11 cellular contexts compared by ENCODE assay signal in the genomic region with DNA sequence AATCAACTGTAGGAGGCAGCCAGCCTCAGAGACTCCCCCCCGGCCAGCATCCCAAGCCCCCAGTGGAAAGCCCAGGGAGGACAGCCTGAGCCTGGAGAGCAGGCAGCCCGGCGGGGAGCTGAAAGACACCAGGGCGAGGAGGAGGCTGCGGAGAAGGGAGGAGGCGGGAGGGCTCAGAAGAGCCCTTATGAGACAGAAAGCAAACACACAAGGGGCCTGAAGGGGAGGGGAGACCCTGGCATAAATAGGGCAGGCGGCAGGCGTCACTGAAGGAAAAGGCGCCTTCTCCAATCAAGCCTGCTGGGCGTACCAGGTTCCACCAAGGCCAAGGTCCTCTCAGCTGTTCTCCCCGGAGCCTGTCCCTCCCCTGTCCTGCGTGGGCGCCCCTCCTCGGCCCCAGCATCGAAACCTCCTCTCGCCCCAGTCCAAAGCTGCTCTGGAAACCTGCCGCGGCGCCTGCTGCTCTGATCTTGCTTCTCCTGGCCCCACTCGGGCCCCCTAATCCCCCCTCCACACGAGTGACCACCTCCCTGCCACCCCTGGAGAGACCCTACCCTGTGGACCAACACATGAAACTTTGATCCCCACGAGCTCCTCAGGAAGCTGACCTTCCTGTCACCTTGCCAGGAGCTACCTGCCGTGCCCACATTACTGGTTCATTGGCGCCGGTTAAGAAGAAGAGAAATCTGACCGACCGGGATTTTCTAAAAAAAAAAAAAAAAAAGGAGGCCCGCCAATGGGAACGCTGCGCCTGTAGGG. TPM values are rescaled to one million over a fixed set of nuclear protein-coding genes. Genes with fewer than 3 reads are reported as not detected.
DNase-seq lines count a peak whose midpoint lies in the region; ATAC-seq and TF ChIP-seq lines count a peak whose summit lies in the region.
"Had no signal": no experiment of that assay in that cellular context is flagged by ENCODE, and none has a peak within 500 bp of the region (broad histone marks: within the 10 kb centered on the region; RNA-seq: fewer than 3 reads in every experiment).

No MANE protein-coding gene starts in this region.

- 16% methylated on average over 30 of the region's 30 CpGs for WGBS in right cardiac atrium
- WGBS in heart left ventricle, 4 donors = 14 to 17% (median 17%) methylated on average over 28 to 30 of the region's 30 CpGs
- 6 to 14% methylated on average over 30 of the region's 30 CpGs for whole genome bisulfite sequencing in tibial nerve, 2 donors
- 4 to 31% methylated on average over 5 to 19 of the region's 30 CpGs for WGBS in esophagus squamous epithelium, 2 donors

- no peaks in the 10 kb centered on the region for H3K4me1 ChIP-seq in right cardiac atrium (ENCODE audit: control insufficient read depth, insufficient read depth, low read length)
- peaks cover 0 to 24% (median 3%) of the 10 kb centered on the region in 12 donors for H3K4me1 ChIP-seq in heart left ventricle
- peaks cover 0 to 33% (median 5%) of the 10 kb centered on the region in 4 donors for H3K4me1 ChIP-seq in tibial nerve
- no peaks in the 10 kb centered on the region for H3K4me1 ChIP-seq in ascending aorta
- peaks cover 18 to 47% (median 19%) of the 10 kb centered on the region in 3 donors for H3K4me1 ChIP-seq in esophagus squamous epithelium

- ATAC-seq in right cardiac atrium (no peak), heart left ventricle (no peak), GM19463 (IDR thresholded peaks at IDR 0.05; ENCODE audit: unreplicated experiment) (no peak)

- TF ChIP-seq POLR2A in heart left ventricle (IDR thresholded peaks at IDR 0.05) (no peak), tibial nerve (IDR thresholded peaks at IDR 0.05) (no peak), esophagus squamous epithelium (IDR thresholded peaks at IDR 0.05) (no peak)

- no peak overlapping the region for H3K27ac ChIP-seq in right cardiac atrium (ENCODE audit: low read length)
- no peak overlapping the region for H3K27ac ChIP-seq in heart left ventricle
- peak overlapping the region in 3 of 4 donors; percentile 72 to 86 (median 77) for H3K27ac ChIP-seq in tibial nerve
- H3K27ac ChIP-seq in ascending aorta = no peak overlapping the region
- no peak overlapping the region for H3K27ac ChIP-seq in esophagus squamous epithelium
- H3K27ac ChIP-seq: BLaER1 had no signal

- no peaks in the 10 kb centered on the region for H3K9me3 ChIP-seq in right cardiac atrium (ENCODE audit: control insufficient read depth, low read length)
- H3K9me3 ChIP-seq in heart left ventricle = no peaks in the 10 kb centered on the region
- H3K9me3 ChIP-seq in tibial nerve = no peaks in the 10 kb centered on the region
- H3K9me3 ChIP-seq in ascending aorta = no peaks in the 10 kb centered on the region
- H3K9me3 ChIP-seq in esophagus squamous epithelium = no peaks in the 10 kb centered on the region
- H3K9me3 ChIP-seq: BLaER1 had no signal

- intact Hi-C loops in right cardiac atrium (cut with DNase I) = no loop called here
- intact Hi-C loops in heart left ventricle (cut with DNase I) = no loop called here
- intact Hi-C loops in ascending aorta (cut with DNase I) = no loop called here
- intact Hi-C loops in esophagus squamous epithelium (cut with DNase I) = no loop called here

- DNase-seq in right cardiac atrium = peak in 2 of 3 donors; percentile 34 to 49
- no peak for DNase-seq in heart left ventricle
- peak; percentile 66 to 71 for DNase-seq in NCI-H524 (lab: John Stamatoyannopoulos, UW)
- peak; percentile 67 for DNase-seq in iPS-NIHi11 (ENCODE audit: low spot score)
- DNase-seq in tibial nerve (ENCODE audit: low spot score in 2 of 2) = no peak
- DNase-seq in ascending aorta (ENCODE audit: low spot score in 2 of 2) = no peak
- DNase-seq in esophagus squamous epithelium (lab: John Stamatoyannopoulos, UW) = no peak
- DNase-seq: activated CD4-positive, alpha-beta T cell treated with anti-CD3 and anti-CD28 coated beads for 4 hours; stimulated activated CD4-positive, alpha-beta T cell treated with anti-CD3 and anti-CD28 coated beads, Interleukin-12 subunit alpha, Interleukin-12 subunit beta, amount 100 ng/mL, for 4 hours had no signal

- H3K36me3 ChIP-seq in heart left ventricle (no peaks in the 10 kb centered on the region), tibial nerve (no peaks in the 10 kb centered on the region), ascending aorta (no peaks in the 10 kb centered on the region), esophagus squamous epithelium (no peaks in the 10 kb centered on the region)
- H3K36me3 ChIP-seq: BLaER1 had no signal

- TF ChIP-seq EP300 in tibial nerve (IDR thresholded peaks at IDR 0.05) = no peak

- H3K27me3 ChIP-seq in right cardiac atrium (ENCODE audit: control insufficient read depth, insufficient read depth) (no peaks in the 10 kb centered on the region), heart left ventricle (peaks cover 60 to 100% (median 75%) of the 10 kb centered on the region in 9 donors), tibial nerve (peaks cover 0 to 91% of the 10 kb centered on the region in 2 donors), ascending aorta (peaks cover 5% of the 10 kb centered on the region), esophagus squamous epithelium (peaks cover 15 to 100% (median 26%) of the 10 kb centered on the region in 4 donors)

- TF ChIP-seq CTCF in heart left ventricle (IDR thresholded peaks at IDR 0.05) (no peak), tibial nerve (IDR thresholded peaks at IDR 0.05) (no peak), ascending aorta (IDR thresholded peaks at IDR 0.05) (no peak), esophagus squamous epithelium (IDR thresholded peaks at IDR 0.05) (no peak)

- H3K4me3 ChIP-seq in right cardiac atrium (ENCODE audit: low read length) (peak overlapping the region; percentile 21), heart left ventricle (peak overlapping the region in 4 of 12 donors; percentile 10 to 39 (median 30)), tibial nerve (peak overlapping the region; percentile 40 to 58 (median 46)), ascending aorta (no peak overlapping the region), esophagus squamous epithelium (peak overlapping the region in 2 of 4 donors; percentile 2 to 36)

RNA-seq across cellular contexts. Expression of a gene that starts 1.2 kb away (rescaled TPM):
- 1 to 10 TPM in 2 of 4 donors, under 1 TPM in 2; 0.94 to 1.1 (median 0.99) TPM for total RNA-seq in right cardiac atrium
- 1.1 TPM for polyA plus RNA-seq in right cardiac atrium
- 1 to 10 TPM in 6 of 9 donors, under 1 TPM in 3; 0.65 to 3.8 (median 1.1) TPM for total RNA-seq in heart left ventricle
- polyA plus RNA-seq in heart left ventricle = under 1 TPM; 0.50 to 0.82 TPM
- total RNA-seq in tibial nerve = 10 to 100 TPM; 11.4 to 32.7 (median 17.9) TPM
- 9.9 TPM for total RNA-seq in ascending aorta
- 1 to 10 TPM; 2.4 to 3.8 (median 3.5) TPM for total RNA-seq in esophagus squamous epithelium

Comparison
In these comparisons a context has a peak if more than half of its experiments do, and no peak if none do; other contexts are left out.
1. DNase-seq: peak in right cardiac atrium (2 of 3), NCI-H524 (2 of 2) and iPS-NIHi11 (single experiment); none in heart left ventricle (0 of 5), tibial nerve (0 of 2), ascending aorta (0 of 2) and esophagus squamous epithelium (single experiment).
2. H3K27ac ChIP-seq: peak in tibial nerve (3 of 4); none in right cardiac atrium (single experiment), heart left ventricle (0 of 12), ascending aorta (0 of 2) and esophagus squamous epithelium (0 of 4).
3. H3K4me3 ChIP-seq: peak in right cardiac atrium (single experiment) and tibial nerve (4 of 4); none in ascending aorta (0 of 2).